1 cellular context compared by ENCODE assay signal in the genomic region with DNA sequence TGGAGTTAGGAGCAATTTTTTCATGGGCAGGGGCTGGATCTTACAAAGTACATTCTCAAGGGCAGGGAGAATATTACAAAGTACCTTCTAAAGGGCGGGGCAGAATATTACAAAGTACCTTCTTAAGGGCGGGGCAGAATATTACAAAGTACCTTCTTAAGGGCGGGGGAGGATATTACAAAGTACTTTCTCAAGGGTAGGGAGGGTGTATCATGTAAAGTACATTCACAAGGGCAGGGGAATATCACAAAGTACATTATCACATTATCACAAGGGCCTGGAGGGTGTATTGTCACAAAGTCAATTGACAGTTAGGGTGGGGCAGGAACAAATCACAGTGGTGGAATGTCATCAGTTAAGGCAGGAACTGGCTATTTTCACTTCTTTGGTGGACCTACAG.
TF ChIP-seq lines count a peak whose summit lies in the region.

No MANE protein-coding gene starts in this region.

TF ChIP-seq in K562, 482 proteins besides CTCF, POLR2A, EP300 and RAD21:
- peak; percentile 98 for TF ChIP-seq ZNF57 (CRISPR knock-in tag; IDR thresholded peaks at IDR 0.05)
